13 cellular contexts compared by ENCODE assay signal in genomic region chr4:89619230-89619962, GRCh38.
DNase-seq lines count a peak whose midpoint lies in the region; ATAC-seq and TF ChIP-seq lines count a peak whose summit lies in the region.
"Had no signal": no experiment of that assay in that cellular context is flagged by ENCODE, and none has a peak within 500 bp of the region (broad histone marks: within the 10 kb centered on the region; RNA-seq: fewer than 3 reads in every experiment).

No MANE protein-coding gene starts in this region.

- H3K27me3 ChIP-seq in sigmoid colon, result no peaks in the 10 kb centered on the region

- no peaks in the 10 kb centered on the region for H3K4me1 ChIP-seq in sigmoid colon

- H3K36me3 ChIP-seq in sigmoid colon, result no peaks in the 10 kb centered on the region

- no peak for TF ChIP-seq CTCF in sigmoid colon (IDR thresholded peaks at IDR 0.05)

- no peaks in the 10 kb centered on the region for H3K9me3 Mint-ChIP-seq in stimulated activated naive CD8-positive, alpha-beta T cell treated with anti-CD3 and anti-CD28 coated beads, Interleukin-15, amount 100 ng/mL, for 72 hours

- peak in 1 of 2 donors; percentile 10 for DNase-seq in stimulated activated naive CD8-positive, alpha-beta T cell treated with anti-CD3 and anti-CD28 coated beads, Interleukin-15, amount 100 ng/mL, for 72 hours
- no peak for DNase-seq in stimulated activated naive CD8-positive, alpha-beta T cell treated with anti-CD3 and anti-CD28 coated beads, Interleukin-15, Interleukin-2, amounts not matched to agents 100 U/mL and 50 U/mL, for 24 hours
- DNase-seq in SK-MEL-5 (ENCODE audit: low read depth, low spot score) (peak; percentile 82), astrocyte of the hippocampus (ENCODE audit: low read depth, low spot score) (peak; percentile 25), NCI-H2029 treated with DMSO at 0.1 percent for 48 hours (lab: John Stamatoyannopoulos, UW) (no peak), DMS79 (lab: John Stamatoyannopoulos, UW) (no peak), ACHN (no peak), sigmoid colon (no peak)
- DNase-seq: DMS 273 treated with DMSO at 0.1 percent for 48 hours, mucosa of descending colon, NCI-H1092 treated with DMSO at 0.1 percent for 48 hours, NCI-H510A, SW 1271 had no signal

- ATAC-seq in stimulated activated naive CD8-positive, alpha-beta T cell treated with anti-CD3 and anti-CD28 coated beads, Interleukin-15, amount 100 ng/mL, for 72 hours, result peak; percentile 88
- ATAC-seq in stimulated activated naive CD8-positive, alpha-beta T cell treated with anti-CD3 and anti-CD28 coated beads, Interleukin-15, Interleukin-2, amounts not matched to agents 100 U/mL and 50 U/mL, for 24 hours, result no peak
- ATAC-seq: mucosa of descending colon had no signal

- peaks cover 11% of the 10 kb centered on the region for H3K4me1 Mint-ChIP-seq in stimulated activated naive CD8-positive, alpha-beta T cell treated with anti-CD3 and anti-CD28 coated beads, Interleukin-15, amount 100 ng/mL, for 72 hours

- no peaks in the 10 kb centered on the region for H3K9me3 ChIP-seq in sigmoid colon
- H3K9me3 ChIP-seq: mucosa of descending colon had no signal

- H3K4me3 Mint-ChIP-seq in stimulated activated naive CD8-positive, alpha-beta T cell treated with anti-CD3 and anti-CD28 coated beads, Interleukin-15, amount 100 ng/mL, for 72 hours, result peak overlapping the region; percentile 62 to 73

- 45 to 80% methylated on average over 1 of the region's 1 CpG for WGBS in sigmoid colon, 2 donors

- H3K27me3 Mint-ChIP-seq in stimulated activated naive CD8-positive, alpha-beta T cell treated with anti-CD3 and anti-CD28 coated beads, Interleukin-15, amount 100 ng/mL, for 72 hours, result no peaks in the 10 kb centered on the region

- no peak for TF ChIP-seq POLR2A in sigmoid colon (IDR thresholded peaks at IDR 0.05)

- in situ Hi-C loops in SK-MEL-5 (cut with HindIII; ENCODE audit: low pct_unique_long_range_greater_than_20kb, low sequenced_read_pairs), result no loop called here
- in situ Hi-C loops in ACHN (cut with HindIII; ENCODE audit: low pct_ligation_motif_present, low pct_unique_long_range_greater_than_20kb, low sequenced_read_pairs), result no loop called here

- H3K27ac Mint-ChIP-seq in stimulated activated naive CD8-positive, alpha-beta T cell treated with anti-CD3 and anti-CD28 coated beads, Interleukin-15, amount 100 ng/mL, for 72 hours, result peak overlapping the region; percentile 51 to 92

- H3K27ac ChIP-seq in sigmoid colon, result no peak overlapping the region

- no peak overlapping the region for H3K4me3 ChIP-seq in sigmoid colon
- H3K4me3 ChIP-seq: mucosa of descending colon had no signal

- no peak for TF ChIP-seq EP300 in sigmoid colon (IDR thresholded peaks at IDR 0.05)

- intact Hi-C loops in sigmoid colon (cut with DNase I), result no loop called here

Comparison
In these comparisons a context has a peak if more than half of its experiments do, and no peak if none do; other contexts are left out.
1. DNase-seq: peak in SK-MEL-5 (single experiment) and astrocyte of the hippocampus (single experiment); none in stimulated activated naive CD8-positive, alpha-beta T cell treated with anti-CD3 and anti-CD28 coated beads, Interleukin-15, Interleukin-2, amounts not matched to agents 100 U/mL and 50 U/mL, for 24 hours (single experiment), NCI-H2029 treated with DMSO at 0.1 percent for 48 hours (single experiment), DMS79 (single experiment), ACHN (single experiment) and sigmoid colon (single experiment).